In the genomic region with DNA sequence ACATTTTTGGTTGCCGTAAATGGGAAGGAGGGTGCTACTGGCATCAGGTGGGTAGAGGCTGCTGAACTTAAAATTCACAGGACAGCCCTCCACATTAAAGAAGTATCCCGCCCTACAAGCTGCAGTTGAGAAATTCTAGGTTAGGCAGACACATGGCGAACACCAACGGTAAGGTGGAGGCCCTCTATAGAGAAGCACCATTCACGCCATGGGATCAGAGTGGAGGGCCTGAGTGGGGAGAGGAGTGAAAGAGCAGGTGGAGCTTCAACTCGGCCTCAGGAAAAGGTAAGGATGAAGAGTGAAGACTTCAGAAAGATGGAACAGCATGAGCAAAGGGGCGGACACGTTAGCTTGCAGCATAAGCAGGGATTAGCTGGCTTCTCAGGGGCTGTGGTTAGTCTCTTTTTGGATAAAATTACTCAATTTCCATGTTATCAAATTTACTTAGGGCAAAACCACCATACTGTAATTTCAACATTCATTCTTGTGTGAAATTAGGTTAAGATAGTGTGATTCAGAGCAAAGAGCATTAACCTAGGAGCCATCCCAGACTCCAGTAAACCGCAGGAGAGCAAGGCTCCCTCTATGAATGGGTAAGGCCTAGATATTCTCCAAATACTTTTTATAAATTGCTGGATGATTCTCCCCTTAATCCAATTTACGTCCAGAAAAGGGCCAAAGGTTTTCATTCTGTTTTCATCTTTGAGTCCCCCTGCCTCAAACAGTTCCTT, we compare ENCODE assay signal across 8 cellular contexts. TPM values are rescaled to one million over a fixed set of nuclear protein-coding genes. Genes with fewer than 3 reads are reported as not detected.
A peak's percentile ranks its signal among the peaks of the same experiment; 100 is the strongest.
DNase-seq lines count a peak whose midpoint lies in the region; ATAC-seq lines count a peak whose summit lies in the region.

No MANE protein-coding gene starts in this region.

- peaks cover 23% of the 10 kb centered on the region for H3K9me3 Mint-ChIP-seq in activated T-cell treated with anti-CD3 and anti-CD28 coated beads, Interleukin-2, amount 50 U/mL, for 24 hours

- no peak for ATAC-seq in HG03159 (IDR thresholded peaks at IDR 0.05; ENCODE audit: unreplicated experiment)

- 89% methylated on average over 10 of the region's 10 CpGs for WGBS in thymus

- peak; percentile 4 for DNase-seq in activated T-cell treated with anti-CD3 and anti-CD28 coated beads for 48 hours (ENCODE audit: low read depth)
- no peak for DNase-seq in activated T-cell treated with anti-CD3 and anti-CD28 coated beads for 4 hours
- DNase-seq in activated T-cell treated with anti-CD3 and anti-CD28 coated beads, Interleukin-2, amount 50 U/mL, for 24 hours, result peak; percentile 38
- peak; percentile 61 for DNase-seq in iris pigment epithelial cell (ENCODE audit: low read depth)
- no peak for DNase-seq in epidermal melanocyte (ENCODE audit: insufficient read length, low spot score)
- DNase-seq in cortex of kidney (lab: John Stamatoyannopoulos, UW), result no peak

- H3K4me1 ChIP-seq in thymus (ENCODE audit: control insufficient read depth, insufficient read depth, low read length), result peaks cover 9% of the 10 kb centered on the region

- peak overlapping the region; percentile 65 for H3K4me3 ChIP-seq in thymus (ENCODE audit: low read length)

- H3K9me3 ChIP-seq in thymus (ENCODE audit: control insufficient read depth), result no peaks in the 10 kb centered on the region

- peaks cover 50% of the 10 kb centered on the region for H3K4me1 Mint-ChIP-seq in activated T-cell treated with anti-CD3 and anti-CD28 coated beads, Interleukin-2, amount 50 U/mL, for 24 hours (ENCODE audit: low read depth)

- H3K36me3 Mint-ChIP-seq in activated T-cell treated with anti-CD3 and anti-CD28 coated beads, Interleukin-2, amount 50 U/mL, for 24 hours (ENCODE audit: low read depth), result peaks cover 82% of the 10 kb centered on the region

- no peaks in the 10 kb centered on the region for H3K36me3 ChIP-seq in thymus (ENCODE audit: control insufficient read depth, insufficient read depth)

- peak overlapping the region; percentile 98 for H3K27ac Mint-ChIP-seq in activated T-cell treated with anti-CD3 and anti-CD28 coated beads, Interleukin-2, amount 50 U/mL, for 24 hours

- H3K27me3 ChIP-seq in thymus (ENCODE audit: control insufficient read depth, insufficient read depth), result no peaks in the 10 kb centered on the region

- peak overlapping the region; percentile 68 for H3K27ac ChIP-seq in thymus (ENCODE audit: low read depth)

- H3K4me3 Mint-ChIP-seq in activated T-cell treated with anti-CD3 and anti-CD28 coated beads, Interleukin-2, amount 50 U/mL, for 24 hours, result peak overlapping the region; percentile 92

- H3K27me3 Mint-ChIP-seq in activated T-cell treated with anti-CD3 and anti-CD28 coated beads, Interleukin-2, amount 50 U/mL, for 24 hours, result no peaks in the 10 kb centered on the region

RNA-seq across cellular contexts. Expression of a gene that starts 1.2 kb away (rescaled TPM):
- polyA plus RNA-seq in thymus, result 13.4 TPM

Comparison
In these comparisons a context has a peak if more than half of its experiments do, and no peak if none do; other contexts are left out.
1. DNase-seq: peak in activated T-cell treated with anti-CD3 and anti-CD28 coated beads for 48 hours (single experiment), activated T-cell treated with anti-CD3 and anti-CD28 coated beads, Interleukin-2, amount 50 U/mL, for 24 hours (single experiment) and iris pigment epithelial cell (single experiment); none in activated T-cell treated with anti-CD3 and anti-CD28 coated beads for 4 hours (single experiment), epidermal melanocyte (single experiment) and cortex of kidney (single experiment).